ENCODE assay signal across 10 cellular contexts in the genomic region with DNA sequence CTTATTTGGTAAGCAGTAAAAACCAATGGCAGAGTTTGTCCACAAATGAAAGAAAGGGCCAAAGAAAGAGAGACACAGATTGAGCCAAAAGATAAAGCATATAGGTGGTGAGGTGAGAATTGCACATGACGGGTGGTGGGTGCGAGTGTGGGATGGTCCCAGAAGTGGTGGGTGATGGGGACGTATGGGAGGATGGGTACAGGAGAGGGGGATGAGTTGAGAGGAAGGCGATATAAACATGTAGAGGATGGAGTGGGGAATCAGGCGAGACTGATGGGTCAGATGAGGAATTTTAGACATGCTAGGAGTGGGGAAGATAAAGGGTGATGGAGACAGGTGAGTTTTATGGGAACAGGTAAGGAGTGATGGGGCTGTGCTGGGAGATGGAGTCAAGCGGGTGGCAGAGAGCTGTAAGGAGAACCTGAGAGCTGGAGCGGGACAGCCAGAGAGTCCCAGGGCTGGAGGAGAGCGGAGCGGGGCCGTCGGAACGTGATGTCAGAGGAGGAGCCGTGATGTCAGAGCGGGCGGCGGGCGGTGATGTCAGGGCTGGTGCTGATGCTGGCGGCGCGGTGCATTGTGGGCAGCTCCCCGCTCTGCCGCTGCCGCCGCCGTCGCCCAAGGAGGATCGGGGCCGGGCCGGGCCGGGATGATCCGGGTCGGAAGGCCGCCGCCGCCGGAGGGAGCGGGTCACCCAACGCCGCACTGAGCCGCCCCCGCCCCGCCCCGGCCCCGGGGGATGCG. TPM values are rescaled to one million over a fixed set of nuclear protein-coding genes. Genes with fewer than 3 reads are reported as not detected.
DNase-seq lines count a peak whose midpoint lies in the region; ATAC-seq and TF ChIP-seq lines count a peak whose summit lies in the region.
"Had no signal": no experiment of that assay in that cellular context is flagged by ENCODE, and none has a peak within 500 bp of the region (broad histone marks: within the 10 kb centered on the region; RNA-seq: fewer than 3 reads in every experiment).

A gene (plus strand): TSS at position 574 of the 741 bp plus-strand sequence. CDS start 3,180 bp downstream, outside the sequence.

- intact Hi-C loops in activated CD8-positive, alpha-beta T cell treated with anti-CD3 and anti-CD28 coated beads for 36 hours (cut with micrococcal nuclease): no loop called here

- no peak for TF ChIP-seq CTCF in activated CD8-positive, alpha-beta T cell treated with anti-CD3 and anti-CD28 coated beads for 36 hours (IDR thresholded peaks at IDR 0.05)

- no peak within 1 kb of the TSS for H3K4me3 Mint-ChIP-seq in activated CD8-positive, alpha-beta T cell treated with anti-CD3 and anti-CD28 coated beads for 36 hours

- H3K27ac ChIP-seq in layer of hippocampus (ENCODE audit: low read depth, low read length): peak within 1 kb of the TSS; percentile 57
- H3K27ac ChIP-seq: cardiac muscle cell, thoracic aorta had no signal

- peaks cover 10% of the 10 kb centered on the region for H3K4me1 Mint-ChIP-seq in activated CD8-positive, alpha-beta T cell treated with anti-CD3 and anti-CD28 coated beads for 36 hours (ENCODE audit: low read depth)

- peaks cover 2% of the 10 kb centered on the region for H3K9me3 Mint-ChIP-seq in activated CD8-positive, alpha-beta T cell treated with anti-CD3 and anti-CD28 coated beads for 36 hours

- H3K36me3 Mint-ChIP-seq in activated CD8-positive, alpha-beta T cell treated with anti-CD3 and anti-CD28 coated beads for 36 hours (ENCODE audit: low read depth): peaks cover 2% of the 10 kb centered on the region

- POLR2A ChIA-PET in activated CD8-positive, alpha-beta T cell treated with anti-CD3 and anti-CD28 coated beads for 36 hours (lab: Charles Lee): interaction anchor here (0.9 kb wide), 1 partner anchor 13 kb away, joined by 3 read pairs; no protein-coding TSS in a partner anchor

- H3K27me3 Mint-ChIP-seq in activated CD8-positive, alpha-beta T cell treated with anti-CD3 and anti-CD28 coated beads for 36 hours: peaks cover 27% of the 10 kb centered on the region

- CTCF ChIA-PET in activated CD8-positive, alpha-beta T cell treated with anti-CD3 and anti-CD28 coated beads for 36 hours (lab: Charles Lee): no interaction called here

- no peaks in the 10 kb centered on the region for H3K27me3 ChIP-seq in layer of hippocampus (ENCODE audit: control insufficient read depth, insufficient read depth, low read length)

- DNase-seq in COLO668 (lab: John Stamatoyannopoulos, UW; ENCODE audit: unreplicated experiment) (peak; percentile 34), NCI-H1092 treated with DMSO at 0.1 percent for 48 hours (lab: John Stamatoyannopoulos, UW) (peak; percentile 8), NCI-H2107 (lab: John Stamatoyannopoulos, UW) (no peak), GDM1 (lab: John Stamatoyannopoulos, UW) (no peak), NAMALWA (ENCODE audit: low spot score) (no peak)
- peak; percentile 48 for DNase-seq in activated CD8-positive, alpha-beta T cell treated with anti-CD3 and anti-CD28 coated beads for 36 hours

- H3K27ac Mint-ChIP-seq in activated CD8-positive, alpha-beta T cell treated with anti-CD3 and anti-CD28 coated beads for 36 hours: no peak within 1 kb of the TSS

- ATAC-seq in activated CD8-positive, alpha-beta T cell treated with anti-CD3 and anti-CD28 coated beads for 36 hours: no peak
- ATAC-seq in HG02870 (IDR thresholded peaks at IDR 0.05; ENCODE audit: unreplicated experiment): no peak

RNA-seq across cellular contexts. Expression of the gene that starts here (rescaled TPM):
- under 1 TPM; 0.09 to 0.11 TPM for total RNA-seq in activated CD8-positive, alpha-beta T cell treated with anti-CD3 and anti-CD28 coated beads for 36 hours
- total RNA-seq: thoracic aorta had no signal

Comparison
In these comparisons a context has a peak if more than half of its experiments do, and no peak if none do; other contexts are left out.
1. Peak in DNase-seq in activated CD8-positive, alpha-beta T cell treated with anti-CD3 and anti-CD28 coated beads for 36 hours; RNA of the gene not detected or under 1 TPM.
2. DNase-seq: peak in COLO668 (single experiment) and NCI-H1092 treated with DMSO at 0.1 percent for 48 hours (single experiment); none in NCI-H2107 (single experiment), GDM1 (single experiment) and NAMALWA (single experiment).